In genomic region chr17:78130439-78131101, GRCh38 we compare ENCODE assay signal across 8 cellular contexts. TPM values are rescaled to one million over a fixed set of nuclear protein-coding genes. Genes with fewer than 3 reads are reported as not detected.
DNase-seq lines count a peak whose midpoint lies in the region; ATAC-seq and TF ChIP-seq lines count a peak whose summit lies in the region.

Gene TMC8 (plus strand): TSS chr17:78130771. CDS start chr17:78131589, 818 bp downstream.

- WGBS in heart left ventricle, 4 donors = 64 to 75% (median 65%) methylated on average over 10 of the region's 10 CpGs

- peak; percentile 91 for DNase-seq in GM12865 (ENCODE audit: low read depth)
- DNase-seq in Karpas-422 = peak; percentile 95
- peak; percentile 94 for DNase-seq in activated CD8-positive, alpha-beta T cell treated with anti-CD3 and anti-CD28 coated beads, Interleukin-2, amount 10 ng/mL, durations not matched to agents 7 days and 5 days
- peak in 2 of 5 donors; percentile 49 to 67 for DNase-seq in heart left ventricle
- DNase-seq in stimulated activated CD4-positive, alpha-beta T cell treated with anti-CD3 and anti-CD28 coated beads, Interleukin-4, amount 100 ng/mL, for 4 hours = peak; percentile 44 to 61
- no peak for DNase-seq in NCI-H1048 (lab: John Stamatoyannopoulos, UW)
- no peak for DNase-seq in retina

- peaks cover 64% of the 10 kb centered on the region for H3K36me3 Mint-ChIP-seq in activated CD8-positive, alpha-beta T cell treated with anti-CD3 and anti-CD28 coated beads, Interleukin-2, amount 10 ng/mL, durations not matched to agents 7 days and 5 days (ENCODE audit: low read depth)

- no peaks in the 10 kb centered on the region for H3K27me3 Mint-ChIP-seq in activated CD8-positive, alpha-beta T cell treated with anti-CD3 and anti-CD28 coated beads, Interleukin-2, amount 10 ng/mL, durations not matched to agents 7 days and 5 days (ENCODE audit: low read depth)

- CTCF ChIA-PET in activated CD8-positive, alpha-beta T cell treated with anti-CD3 and anti-CD28 coated beads, Interleukin-2, amount 10 ng/mL, durations not matched to agents 7 days and 5 days (lab: Charles Lee) = interaction anchor here (1.1 to 6.0 kb wide), 7 partner anchors 9 to 121 kb away, joined by 3 to 31 read pairs (median 9); no protein-coding TSS in a partner anchor

- peak; percentile 56 for ATAC-seq in activated CD8-positive, alpha-beta T cell treated with anti-CD3 and anti-CD28 coated beads, Interleukin-2, amount 10 ng/mL, durations not matched to agents 7 days and 5 days
- ATAC-seq in heart left ventricle = peak in 1 of 4 donors; percentile 7
- no peak for ATAC-seq in HG03159 (IDR thresholded peaks at IDR 0.05; ENCODE audit: unreplicated experiment)

- H2AFZ ChIP-seq in Karpas-422 (ENCODE audit: low read length) = no peak within 1 kb of the TSS

- peak within 1 kb of the TSS; percentile 99 for H3K4me3 Mint-ChIP-seq in activated CD8-positive, alpha-beta T cell treated with anti-CD3 and anti-CD28 coated beads, Interleukin-2, amount 10 ng/mL, durations not matched to agents 7 days and 5 days

- peak within 1 kb of the TSS; percentile 87 for H3K4me3 ChIP-seq in GM12865 (ENCODE audit: low read depth, low read length)
- peak within 1 kb of the TSS; percentile 88 for H3K4me3 ChIP-seq in Karpas-422 (ENCODE audit: low read length)
- peak within 1 kb of the TSS in 10 of 12 donors; percentile 16 to 87 (median 36) for H3K4me3 ChIP-seq in heart left ventricle

- peak within 1 kb of the TSS; percentile 99 for H3K27ac Mint-ChIP-seq in activated CD8-positive, alpha-beta T cell treated with anti-CD3 and anti-CD28 coated beads, Interleukin-2, amount 10 ng/mL, durations not matched to agents 7 days and 5 days

- TF ChIP-seq CTCF in GM12865 (IDR thresholded peaks at IDR 0.05; ENCODE audit: insufficient read depth, low read depth, low read length, missing control alignments) (no peak), heart left ventricle (IDR thresholded peaks at IDR 0.05) (no peak)

- H3K4me1 Mint-ChIP-seq in activated CD8-positive, alpha-beta T cell treated with anti-CD3 and anti-CD28 coated beads, Interleukin-2, amount 10 ng/mL, durations not matched to agents 7 days and 5 days (ENCODE audit: low read depth) = peaks cover 56% of the 10 kb centered on the region

- no peaks in the 10 kb centered on the region for H3K9me3 Mint-ChIP-seq in activated CD8-positive, alpha-beta T cell treated with anti-CD3 and anti-CD28 coated beads, Interleukin-2, amount 10 ng/mL, durations not matched to agents 7 days and 5 days (ENCODE audit: insufficient read depth)

- peaks cover 18% of the 10 kb centered on the region for H3K36me3 ChIP-seq in Karpas-422 (ENCODE audit: insufficient read depth, low read length)
- H3K36me3 ChIP-seq in heart left ventricle = peaks cover 0 to 33% (median 0%) of the 10 kb centered on the region in 9 donors

- H3K9me2 ChIP-seq in Karpas-422 (replicated peaks; ENCODE audit: insufficient read depth, low read length) = no peaks in the 10 kb centered on the region

- H3K79me2 ChIP-seq in Karpas-422 (ENCODE audit: low read length) = peaks cover 42% of the 10 kb centered on the region

- POLR2A ChIA-PET in activated CD8-positive, alpha-beta T cell treated with anti-CD3 and anti-CD28 coated beads, Interleukin-2, amount 10 ng/mL, durations not matched to agents 7 days and 5 days (lab: Charles Lee) = interaction anchor here (0.6 to 13.9 kb wide), 13 partner anchors 9 to 798 kb away, joined by 3 to 182 read pairs (median 3); partner anchors contain the start of gene TK1

- H3K27ac ChIP-seq in Karpas-422 (ENCODE audit: low read length) (peak within 1 kb of the TSS; percentile 94), heart left ventricle (peak within 1 kb of the TSS in 9 of 12 donors; percentile 14 to 98 (median 92))

- H3K9ac ChIP-seq in Karpas-422 (ENCODE audit: low read length) = peak within 1 kb of the TSS; percentile 95

- H4K20me1 ChIP-seq in Karpas-422 (ENCODE audit: insufficient read depth, low read depth, low read length) = no peaks in the 10 kb centered on the region

- no peak for TF ChIP-seq POLR2A in heart left ventricle (IDR thresholded peaks at IDR 0.05)

- peak within 1 kb of the TSS; percentile 98 for H3K4me2 ChIP-seq in Karpas-422 (ENCODE audit: low read depth, low read length, poor library complexity, severe bottlenecking)

- intact Hi-C loops in heart left ventricle (cut with DNase I) = no loop called here

- H3K4me1 ChIP-seq in Karpas-422 (ENCODE audit: low read length) = peaks cover 70% of the 10 kb centered on the region
- peaks cover 12 to 85% (median 52%) of the 10 kb centered on the region in 12 donors for H3K4me1 ChIP-seq in heart left ventricle

- H3K27me3 ChIP-seq in Karpas-422 (ENCODE audit: low read length) (no peaks in the 10 kb centered on the region), heart left ventricle (peaks cover 0 to 4% (median 0%) of the 10 kb centered on the region in 9 donors)

- H3K9me3 ChIP-seq in Karpas-422 (ENCODE audit: low read length) = no peaks in the 10 kb centered on the region
- H3K9me3 ChIP-seq in heart left ventricle = no peaks in the 10 kb centered on the region

RNA-seq across cellular contexts. Expression of gene TMC8, which starts in this region (rescaled TPM):
- 57.9 and 113 TPM in 2 replicates for total RNA-seq in Karpas-422 (2014; rRNA removed; shearing (Covaris generic); ENCODE audit: low replicate concordance)
- total RNA-seq in activated CD8-positive, alpha-beta T cell treated with anti-CD3 and anti-CD28 coated beads, Interleukin-2, amount 10 ng/mL, durations not matched to agents 7 days and 5 days = 100 to 1,000 TPM; 258 to 278 TPM
- total RNA-seq in heart left ventricle = 10 to 100 TPM in 1 of 9 donors, 1 to 10 TPM in 5, under 1 TPM in 3; 0.81 to 21.6 (median 1.1) TPM
- 1 to 10 TPM; 1.2 to 1.8 TPM for polyA plus RNA-seq in heart left ventricle

Comparison
In these comparisons a context has a peak if more than half of its experiments do, and no peak if none do; other contexts are left out.
1. DNase-seq: peak in GM12865 (single experiment), Karpas-422 (single experiment), activated CD8-positive, alpha-beta T cell treated with anti-CD3 and anti-CD28 coated beads, Interleukin-2, amount 10 ng/mL, durations not matched to agents 7 days and 5 days (single experiment) and stimulated activated CD4-positive, alpha-beta T cell treated with anti-CD3 and anti-CD28 coated beads, Interleukin-4, amount 100 ng/mL, for 4 hours (2 of 2); none in NCI-H1048 (single experiment) and retina (single experiment).
2. H3K4me3 ChIP-seq: peak in every context shown above with its lines; median percentile 88 in Karpas-422; 87 in GM12865; 36 in heart left ventricle.